ENCODE assay signal across 18 cellular contexts in genomic region chr3:38556640-38557358, GRCh38.
"Had no signal": no experiment of that assay in that cellular context is flagged by ENCODE, and none has a peak within 500 bp of the region (broad histone marks: within the 10 kb centered on the region; RNA-seq: fewer than 3 reads in every experiment).

No MANE protein-coding gene starts in this region.

- H3K9me3 Mint-ChIP-seq: activated naive CD8-positive, alpha-beta T cell treated with anti-CD3 and anti-CD28 coated beads for 36 hours; central memory CD8-positive, alpha-beta T cell had no signal

- H3K4me1 ChIP-seq: body of pancreas, vagina had no signal

- H3K36me3 ChIP-seq: neutrophil, thoracic aorta, vagina had no signal

- H3K4me3 ChIP-seq: body of pancreas, mucosa of descending colon, SK-N-MC, skin epidermis, thoracic aorta, vagina had no signal

- H3K27me3 Mint-ChIP-seq: activated naive CD8-positive, alpha-beta T cell treated with anti-CD3 and anti-CD28 coated beads for 36 hours had no signal

- H3K4me3 Mint-ChIP-seq: activated naive CD8-positive, alpha-beta T cell treated with anti-CD3 and anti-CD28 coated beads for 36 hours; activated T-cell treated with anti-CD3 and anti-CD28 coated beads, Interleukin-2, amount 50 U/mL, for 4 hours; central memory CD8-positive, alpha-beta T cell; naive thymus-derived CD8-positive, alpha-beta T cell had no signal

- H3K27ac ChIP-seq: body of pancreas, neutrophil, SK-N-MC, skin epidermis, thoracic aorta, vagina had no signal

- DNase-seq: activated gamma-delta T cell; activated naive CD8-positive, alpha-beta T cell treated with anti-CD3 and anti-CD28 coated beads for 36 hours; activated T-cell treated with anti-CD3 and anti-CD28 coated beads, Interleukin-2, amount 50 U/mL, for 4 hours; amygdala; cortex of kidney; effector CD8-positive, alpha-beta T cell; foreskin fibroblast; mammary epithelial cell; mucosa of descending colon; retina had no signal

- H3K4me1 Mint-ChIP-seq: activated naive CD8-positive, alpha-beta T cell treated with anti-CD3 and anti-CD28 coated beads for 36 hours; central memory CD8-positive, alpha-beta T cell; naive thymus-derived CD8-positive, alpha-beta T cell had no signal

- H3K27ac Mint-ChIP-seq: activated naive CD8-positive, alpha-beta T cell treated with anti-CD3 and anti-CD28 coated beads for 36 hours had no signal

- H3K9me3 ChIP-seq: body of pancreas, mucosa of descending colon, neutrophil, thoracic aorta, vagina had no signal

- H3K27me3 ChIP-seq: body of pancreas, neutrophil, vagina had no signal

- H3K36me3 Mint-ChIP-seq: activated naive CD8-positive, alpha-beta T cell treated with anti-CD3 and anti-CD28 coated beads for 36 hours; naive thymus-derived CD8-positive, alpha-beta T cell had no signal
